17 cellular contexts compared by ENCODE assay signal in genomic region chr2:15155959-15156574, GRCh38.
"Had no signal": no experiment of that assay in that cellular context is flagged by ENCODE, and none has a peak within 500 bp of the region (broad histone marks: within the 10 kb centered on the region; RNA-seq: fewer than 3 reads in every experiment).

No MANE protein-coding gene starts in this region.

- H3K36me3 Mint-ChIP-seq: natural killer cell had no signal

- H3K4me1 ChIP-seq: gastrocnemius medialis, heart left ventricle, left lung, upper lobe of right lung had no signal

- H3K4me3 ChIP-seq: gastrocnemius medialis, heart left ventricle, left lung, mucosa of descending colon, upper lobe of right lung had no signal

- H3K9me3 Mint-ChIP-seq: activated T-helper 17 cell treated with anti-CD3 and anti-CD28 coated beads, Interleukin-2, amount 50 U/mL, for 72 hours; effector memory CD8-positive, alpha-beta T cell; natural killer cell; stimulated activated naive CD8-positive, alpha-beta T cell treated with anti-CD3 and anti-CD28 coated beads, Interleukin-15, amount 100 ng/mL, for 72 hours had no signal

- H3K27ac ChIP-seq: epithelial cell of prostate, gastrocnemius medialis, heart left ventricle, left lung, upper lobe of right lung had no signal

- H3K27me3 Mint-ChIP-seq: activated T-helper 17 cell treated with anti-CD3 and anti-CD28 coated beads, Interleukin-2, amount 50 U/mL, for 72 hours; effector memory CD8-positive, alpha-beta T cell had no signal

- ATAC-seq: activated T-helper 17 cell treated with anti-CD3 and anti-CD28 coated beads, Interleukin-2, amount 50 U/mL, for 72 hours; effector memory CD8-positive, alpha-beta T cell; gastrocnemius medialis; heart left ventricle; left lung; mucosa of descending colon; natural killer cell; sciatic nerve; stimulated activated naive CD8-positive, alpha-beta T cell treated with anti-CD3 and anti-CD28 coated beads, Interleukin-15, amount 100 ng/mL, for 72 hours; upper lobe of right lung had no signal

- H3K9me3 ChIP-seq: gastrocnemius medialis, heart left ventricle, left lung, mucosa of descending colon, upper lobe of right lung had no signal

- H3K36me3 ChIP-seq: gastrocnemius medialis, heart left ventricle, left lung, upper lobe of right lung had no signal

- H3K4me3 Mint-ChIP-seq: activated T-helper 17 cell treated with anti-CD3 and anti-CD28 coated beads, Interleukin-2, amount 50 U/mL, for 72 hours; effector memory CD8-positive, alpha-beta T cell; natural killer cell; stimulated activated naive CD8-positive, alpha-beta T cell treated with anti-CD3 and anti-CD28 coated beads, Interleukin-15, amount 100 ng/mL, for 72 hours had no signal

- H3K27me3 ChIP-seq: gastrocnemius medialis, heart left ventricle, left lung, upper lobe of right lung had no signal

- H3K4me1 Mint-ChIP-seq: activated T-helper 17 cell treated with anti-CD3 and anti-CD28 coated beads, Interleukin-2, amount 50 U/mL, for 72 hours; natural killer cell had no signal

- H3K27ac Mint-ChIP-seq: activated T-helper 17 cell treated with anti-CD3 and anti-CD28 coated beads, Interleukin-2, amount 50 U/mL, for 72 hours; effector memory CD8-positive, alpha-beta T cell; natural killer cell had no signal

- DNase-seq: activated CD4-positive, CD25-positive, alpha-beta regulatory T cell treated with anti-CD3 and anti-CD28 coated beads, Interleukin-2, amount 50 U/mL, for 72 hours; activated naive CD4-positive, alpha-beta T cell treated with Interleukin-2 at 50 U/mL for 16 hours; dermis blood vessel endothelial cell; effector memory CD8-positive, alpha-beta T cell; gastrocnemius medialis; heart left ventricle; left lung; mammary epithelial cell; mucosa of descending colon; natural killer cell; stimulated activated CD4-positive, alpha-beta T cell treated with anti-CD3 and anti-CD28 coated beads, Interleukin-1b, Interleukin-23, amount 100 ng/mL, for 48 hours; stimulated activated naive CD8-positive, alpha-beta T cell treated with anti-CD3 and anti-CD28 coated beads, Interleukin-15, amount 100 ng/mL, for 72 hours; T-helper 9 cell; upper lobe of right lung had no signal
